In genomic region chr15:83012038-83012490, GRCh38 we compare ENCODE assay signal across 8 cellular contexts. TPM values are rescaled to one million over a fixed set of nuclear protein-coding genes. Genes with fewer than 3 reads are reported as not detected.
DNase-seq lines count a peak whose midpoint lies in the region; ATAC-seq, FAIRE-seq and TF ChIP-seq lines count a peak whose summit lies in the region.

No MANE protein-coding gene starts in this region.

- no peak for FAIRE-seq in H54 (lab: Jason Lieb, UNC)

- BruUV-seq in mammary epithelial cell (replicated peaks; lab: Mats Ljungman, UMichigan): TSS peak; percentile 83

- DNase-seq in BJ (ENCODE audit: low read depth) (no peak), mammary epithelial cell (no peak), SK-N-DZ (ENCODE audit: low spot score) (no peak), H54 (ENCODE audit: insufficient read length, low spot score) (no peak)
- no peak for DNase-seq in Jurkat, Clone E6-1 (ENCODE audit: low read depth, low spot score)

- POLR2A ChIA-PET in BJ (lab: Charles Lee): no interaction called here

- H2AFZ ChIP-seq in mammary epithelial cell (ENCODE audit: low read depth, low read length): peak overlapping the region; percentile 97

- H3K9ac ChIP-seq in mammary epithelial cell (ENCODE audit: insufficient read depth, low read length): peak overlapping the region; percentile 36
- peak overlapping the region; percentile 69 for H3K9ac ChIP-seq in muscle layer of colon (ENCODE audit: low read length)

- CTCF ChIA-PET in BJ (lab: Yijun Ruan, JAX): interaction anchor here (0.5 to 2.4 kb wide), 7 partner anchors 11 to 475 kb away, joined by 3 to 29 read pairs (median 5); partner anchors contain the start of genes HDGFL3 and RPS17
- CTCF ChIA-PET in mammary epithelial cell (lab: Charles Lee; ENCODE audit: low non-redundant PET): no interaction called here

- WGBS in mammary epithelial cell (ENCODE audit: low coverage, missing lambda C conversion rate): 19% methylated on average over 11 of the region's 13 CpGs

- H3K9me3 ChIP-seq in mammary epithelial cell (replicated peaks; ENCODE audit: insufficient read depth, low read length) (no peaks in the 10 kb centered on the region), muscle layer of colon (ENCODE audit: low read length) (no peaks in the 10 kb centered on the region)

- peaks cover 2% of the 10 kb centered on the region for H3K36me3 ChIP-seq in BJ (ENCODE audit: control insufficient read depth, insufficient read depth, low read length)
- H3K36me3 ChIP-seq in mammary epithelial cell (ENCODE audit: insufficient read depth, low read length): peaks cover 15% of the 10 kb centered on the region
- H3K36me3 ChIP-seq in muscle layer of colon (ENCODE audit: insufficient read depth, low read length): peaks cover 20% of the 10 kb centered on the region

- H3K4me2 ChIP-seq in mammary epithelial cell (ENCODE audit: insufficient read depth, low read depth, low read length): peak overlapping the region; percentile 96

- H3K4me1 ChIP-seq in mammary epithelial cell (ENCODE audit: insufficient read depth, low read length) (peaks cover 20% of the 10 kb centered on the region), muscle layer of colon (ENCODE audit: insufficient read depth, low read length) (peaks cover 25% of the 10 kb centered on the region)

- intact Hi-C loops in mammary epithelial cell (cut with micrococcal nuclease): loop anchor here (5.0 kb wide), 3 partner anchors 105 to 470 kb away; partner anchors contain the start of gene RPS17

- peak overlapping the region; percentile 61 for H3K27ac ChIP-seq in mammary epithelial cell (ENCODE audit: insufficient read depth, low read depth, low read length)
- peak overlapping the region; percentile 91 for H3K27ac ChIP-seq in muscle layer of colon (ENCODE audit: low read depth, low read length)

- in situ Hi-C loops in mammary epithelial cell (cut with MboI; ENCODE audit: low sequenced_read_pairs in 2 of 2): no loop called here

- dilution Hi-C loops in mammary epithelial cell (cut with HindIII; ENCODE audit: low sequenced_read_pairs): loop anchor here (5.0 kb wide), 1 partner anchor 105 kb away; no protein-coding TSS in a partner anchor

- no peaks in the 10 kb centered on the region for H3K27me3 ChIP-seq in BJ (ENCODE audit: control insufficient read depth, insufficient read depth, low read length)
- no peaks in the 10 kb centered on the region for H3K27me3 ChIP-seq in mammary epithelial cell (ENCODE audit: insufficient read depth, low read length)
- no peaks in the 10 kb centered on the region for H3K27me3 ChIP-seq in muscle layer of colon (ENCODE audit: control insufficient read depth in 1 of 2, insufficient read depth in 2 of 2, low read length in 2 of 2)

- ATAC-seq in GM19324 (IDR thresholded peaks at IDR 0.05; ENCODE audit: low FRiP score, unreplicated experiment): no peak
- no peak for ATAC-seq in HG03159 (IDR thresholded peaks at IDR 0.05; ENCODE audit: unreplicated experiment)

- H3K4me3 ChIP-seq in BJ (ENCODE audit: low read depth, low read length) (peak overlapping the region; percentile 59), mammary epithelial cell (replicated peaks in 1 of 3; ENCODE audit: insufficient read depth in 1 of 3, low read depth in 2 of 3, low read length in 3 of 3) (peak overlapping the region; percentile 80 to 97 (median 96)), muscle layer of colon (ENCODE audit: low read depth in 1 of 2, low read length in 2 of 2) (peak overlapping the region; percentile 71 to 99)
- peak overlapping the region; percentile 99 for H3K4me3 ChIP-seq in Jurkat, Clone E6-1 (ENCODE audit: low read length)

- TF ChIP-seq POLR2A in H54 (IDR thresholded peaks at IDR 0.05; ENCODE audit: low read depth, low read length): no peak

- no peaks in the 10 kb centered on the region for H4K20me1 ChIP-seq in mammary epithelial cell (ENCODE audit: insufficient read depth, low read length)

- no peak for TF ChIP-seq CTCF in BJ (IDR thresholded peaks at IDR 0.05; ENCODE audit: insufficient read depth, low read depth, low read length)
- no peak for TF ChIP-seq CTCF in mammary epithelial cell (conservative IDR thresholded peaks at IDR 0.05 in 1 of 2, IDR thresholded peaks at IDR 0.05 in 1 of 2; ENCODE audit: extremely low read depth in 1 of 2, insufficient read depth in 1 of 2, low read depth in 1 of 2, low read length in 2 of 2)

- peaks cover 35% of the 10 kb centered on the region for H3K79me2 ChIP-seq in mammary epithelial cell (ENCODE audit: insufficient read depth, low read length)

RNA-seq across cellular contexts. Expression of gene C15orf40, which starts 0.6 kb away (rescaled TPM):
- 17.9 and 21.1 TPM in 2 replicates for polyA plus RNA-seq in BJ (2011; rRNA removed)
- 5.7 and 9.3 TPM in 2 replicates for polyA minus RNA-seq in BJ (2011; rRNA and poly(A)+ RNA removed)
- 37.0 TPM for polyA plus RNA-seq in Jurkat, Clone E6-1 (2012; ENCODE audit: insufficient read depth, insufficient read length)
- 10 to 100 TPM; 14.7 to 28.6 TPM for total RNA-seq in mammary epithelial cell
- polyA plus RNA-seq in mammary epithelial cell: 29.1 TPM
- 21.7 TPM for polyA minus RNA-seq in mammary epithelial cell
- 16.6 and 18.4 TPM in 2 replicates for polyA plus RNA-seq in SK-N-DZ (2014; cell fraction: cytosol; rRNA removed)
- 16.9 and 18.4 TPM in 2 replicates for polyA plus RNA-seq in SK-N-DZ (2014; cell fraction: nucleus; rRNA removed)

RNA-seq across cellular contexts. Expression of gene RAMAC, which starts 26.1 kb away (rescaled TPM):
- polyA plus RNA-seq in BJ (2011; rRNA removed): 20.3 and 30.6 TPM in 2 replicates
- 7.8 and 8.7 TPM in 2 replicates for polyA minus RNA-seq in BJ (2011; rRNA and poly(A)+ RNA removed)
- 34.7 TPM for polyA plus RNA-seq in Jurkat, Clone E6-1 (2012; ENCODE audit: insufficient read depth, insufficient read length)
- 10 to 100 TPM; 22.1 to 30.5 TPM for total RNA-seq in mammary epithelial cell
- polyA plus RNA-seq in mammary epithelial cell: 26.7 TPM
- polyA minus RNA-seq in mammary epithelial cell: 6.6 TPM
- 50.5 and 57.6 TPM in 2 replicates for polyA plus RNA-seq in SK-N-DZ (2014; cell fraction: cytosol; rRNA removed)
- polyA plus RNA-seq in SK-N-DZ (2014; cell fraction: nucleus; rRNA removed): 22.9 and 26.3 TPM in 2 replicates

RNA-seq across cellular contexts. Expression of gene BTBD1, which starts 55.0 kb away (rescaled TPM):
- polyA plus RNA-seq in BJ (2011; rRNA removed): 35.0 and 70.7 TPM in 2 replicates
- polyA minus RNA-seq in BJ (2011; rRNA and poly(A)+ RNA removed): 25.9 and 33.7 TPM in 2 replicates
- polyA plus RNA-seq in Jurkat, Clone E6-1 (2012; ENCODE audit: insufficient read depth, insufficient read length): 51.5 TPM
- total RNA-seq in mammary epithelial cell: 10 to 100 TPM; 58.0 to 93.5 TPM
- polyA plus RNA-seq in mammary epithelial cell: 36.7 TPM
- polyA minus RNA-seq in mammary epithelial cell: 37.2 TPM
- polyA plus RNA-seq in SK-N-DZ (2014; cell fraction: cytosol; rRNA removed): 70.0 and 78.0 TPM in 2 replicates
- 49.3 and 50.9 TPM in 2 replicates for polyA plus RNA-seq in SK-N-DZ (2014; cell fraction: nucleus; rRNA removed)

RNA-seq across cellular contexts. Expression of gene HOMER2, which starts 59.5 kb away (rescaled TPM):
- 0.83 and 1.4 TPM in 2 replicates for polyA plus RNA-seq in BJ (2011; rRNA removed)
- 3.3 and 4.0 TPM in 2 replicates for polyA minus RNA-seq in BJ (2011; rRNA and poly(A)+ RNA removed)
- polyA plus RNA-seq in Jurkat, Clone E6-1 (2012; ENCODE audit: insufficient read depth, insufficient read length): 32.2 TPM
- total RNA-seq in mammary epithelial cell: 10 to 100 TPM; 22.9 to 30.0 TPM
- polyA plus RNA-seq in mammary epithelial cell: 14.9 TPM
- 1.6 TPM for polyA minus RNA-seq in mammary epithelial cell
- polyA plus RNA-seq in SK-N-DZ (2014; cell fraction: cytosol; rRNA removed): 18.1 and 30.0 TPM in 2 replicates
- 16.7 and 18.2 TPM in 2 replicates for polyA plus RNA-seq in SK-N-DZ (2014; cell fraction: nucleus; rRNA removed)
